Comparison of ENCODE assay signal across 16 cellular contexts in genomic region chr5:59264641-59265245, GRCh38.
DNase-seq lines count a peak whose midpoint lies in the region; ATAC-seq lines count a peak whose summit lies in the region.
"Had no signal": no experiment of that assay in that cellular context is flagged by ENCODE, and none has a peak within 500 bp of the region (broad histone marks: within the 10 kb centered on the region; RNA-seq: fewer than 3 reads in every experiment).

No MANE protein-coding gene starts in this region.

- H3K9me3 ChIP-seq in SK-N-MC (ENCODE audit: low read depth, low read length) (no peaks in the 10 kb centered on the region), trophoblast cell (ENCODE audit: insufficient read depth, low read depth, low read length) (no peaks in the 10 kb centered on the region)

- ATAC-seq in left cardiac atrium (peak; percentile 58), GM21360 (IDR thresholded peaks at IDR 0.05; ENCODE audit: unreplicated experiment) (no peak)
- ATAC-seq: foreskin keratinocyte had no signal

- no peak overlapping the region for H4K91ac ChIP-seq in trophoblast cell (ENCODE audit: low read depth, low read length)

- no peak overlapping the region for H2BK5ac ChIP-seq in trophoblast cell (ENCODE audit: low read depth, low read length, poor library complexity)

- H4K12ac ChIP-seq in trophoblast cell (ENCODE audit: low read depth, low read length): no peak overlapping the region

- H2BK120ac ChIP-seq in trophoblast cell (ENCODE audit: insufficient read depth, low read length, poor library complexity): peak overlapping the region; percentile 20

- H3K18ac ChIP-seq in trophoblast cell (ENCODE audit: low read length): no peak overlapping the region

- H3K79me2 ChIP-seq in trophoblast cell (ENCODE audit: control insufficient read depth, insufficient read depth, low read length, poor library complexity): peaks cover 1% of the 10 kb centered on the region

- no peaks in the 10 kb centered on the region for H3K27me3 ChIP-seq in trophoblast cell (ENCODE audit: insufficient read depth, low read length)
- H3K27me3 ChIP-seq: foreskin keratinocyte had no signal

- no peak overlapping the region for H3K23ac ChIP-seq in trophoblast cell (ENCODE audit: low read length)

- H3K14ac ChIP-seq in trophoblast cell (ENCODE audit: low read length): no peak overlapping the region

- no peak overlapping the region for H4K8ac ChIP-seq in trophoblast cell (ENCODE audit: low read depth, low read length)

- no peak overlapping the region for H2AFZ ChIP-seq in trophoblast cell (ENCODE audit: insufficient read depth, low read length, poor library complexity)

- no CpG with 5 or more reads among the region's 4 CpGs for WGBS in trophoblast cell (ENCODE audit: extremely low coverage, insufficient coverage, insufficient read length)

- DNase-seq in DMS114 treated with DMSO at 0.1 percent for 48 hours (lab: John Stamatoyannopoulos, UW; ENCODE audit: unreplicated experiment) (peak; percentile 42), SK-N-MC (ENCODE audit: low read depth, low spot score) (no peak), left cardiac atrium (no peak), trophoblast cell (peak; percentile 49 to 81), anterior cingulate cortex (lab: John Stamatoyannopoulos, UW) (no peak)
- DNase-seq in stimulated activated naive CD4-positive, alpha-beta T cell treated with Interleukin-2 at 50 U/mL for 16 hours (lab: John Stamatoyannopoulos, UW): no peak
- DNase-seq in stimulated activated CD4-positive, alpha-beta T cell treated with anti-CD3 and anti-CD28 coated beads, Interleukin-15, amount 100 ng/mL, for 24 hours: no peak
- DNase-seq: activated CD4-positive, CD25-positive, alpha-beta regulatory T cell treated with anti-CD3 and anti-CD28 coated beads, Interleukin-2, amount 50 U/mL, for 72 hours; activated effector memory CD4-positive, alpha-beta T cell treated with Interleukin-2 at 50 U/mL for 16 hours; amniotic stem cell; IMR-90; NCI-H2029; NCI-H524 treated with DMSO at 0.1 percent for 48 hours; T1000 had no signal

- H3K79me1 ChIP-seq in trophoblast cell (ENCODE audit: low read length): peaks cover 2% of the 10 kb centered on the region

- no peaks in the 10 kb centered on the region for H3K36me3 ChIP-seq in SK-N-MC (ENCODE audit: insufficient read depth, low read length)
- no peaks in the 10 kb centered on the region for H3K36me3 ChIP-seq in trophoblast cell (ENCODE audit: control insufficient read depth in 1 of 2, insufficient read depth in 2 of 2, low read length in 2 of 2)

- H3K9ac ChIP-seq in SK-N-MC (ENCODE audit: insufficient read length) (no peak overlapping the region), trophoblast cell (ENCODE audit: low read length) (no peak overlapping the region)

- H2BK12ac ChIP-seq in trophoblast cell (ENCODE audit: low read length): no peak overlapping the region

- intact Hi-C loops in left cardiac atrium (cut with DNase I): no loop called here

- peaks cover 0 to 5% of the 10 kb centered on the region in 2 experiments for H3K4me1 ChIP-seq in trophoblast cell (ENCODE audit: control insufficient read depth in 1 of 2, insufficient read depth in 2 of 2, low read length in 2 of 2)
- H3K4me1 ChIP-seq: foreskin keratinocyte had no signal

- peak overlapping the region; percentile 21 for H3K4me2 ChIP-seq in trophoblast cell (ENCODE audit: low read length)

- H3K4me3 ChIP-seq in SK-N-MC: no peak overlapping the region
- no peak overlapping the region for H3K4me3 ChIP-seq in trophoblast cell (ENCODE audit: low read depth, low read length)

- H3K27ac ChIP-seq in SK-N-MC (peak overlapping the region; percentile 54), trophoblast cell (ENCODE audit: low read depth, low read length) (peak overlapping the region; percentile 80)
- H3K27ac ChIP-seq: foreskin keratinocyte had no signal

- no peak overlapping the region for H3K4ac ChIP-seq in trophoblast cell (ENCODE audit: low read depth, low read length)

- no peak overlapping the region for H2AK5ac ChIP-seq in trophoblast cell (ENCODE audit: low read length)

Comparison
In these comparisons a context has a peak if more than half of its experiments do, and no peak if none do; other contexts are left out.
1. DNase-seq: peak in DMS114 treated with DMSO at 0.1 percent for 48 hours (single experiment) and trophoblast cell (2 of 2); none in SK-N-MC (single experiment), left cardiac atrium (single experiment), anterior cingulate cortex (0 of 58), stimulated activated naive CD4-positive, alpha-beta T cell treated with Interleukin-2 at 50 U/mL for 16 hours (single experiment) and stimulated activated CD4-positive, alpha-beta T cell treated with anti-CD3 and anti-CD28 coated beads, Interleukin-15, amount 100 ng/mL, for 24 hours (single experiment).